In the genomic region with DNA sequence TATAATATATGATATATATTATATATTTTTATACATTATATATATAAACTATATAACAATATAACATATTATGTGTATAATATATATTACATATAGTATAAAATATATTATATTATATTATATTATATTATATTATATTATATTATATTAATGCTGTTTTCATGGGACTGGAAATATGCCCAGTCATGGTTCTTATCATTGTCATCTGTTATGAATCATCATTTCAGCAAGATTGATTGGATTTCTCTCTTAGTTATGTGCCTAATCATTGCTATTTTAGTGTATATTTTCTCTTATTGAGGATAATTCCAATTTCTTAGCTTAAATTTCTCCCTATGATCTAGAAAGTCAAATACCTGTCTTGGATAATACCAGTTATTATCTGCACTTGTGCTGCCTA, we compare ENCODE assay signal across 18 cellular contexts.
"Had no signal": no experiment of that assay in that cellular context is flagged by ENCODE, and none has a peak within 500 bp of the region (broad histone marks: within the 10 kb centered on the region; RNA-seq: fewer than 3 reads in every experiment).

No MANE protein-coding gene starts in this region.

- H3K9me3 ChIP-seq: SJCRH30 had no signal

- H3K27ac ChIP-seq: SJCRH30 had no signal

- DNase-seq: KBM-7; MV-4-11; NCI-H1048; NCI-H1436 treated with DMSO at 0.1 percent for 48 hours; NCI-H1694; NCI-H187 treated with DMSO at 0.1 percent for 48 hours; NCI-H2029 treated with DMSO at 0.1 percent for 48 hours; NCI-H2171; NCI-H526; NCI-H82; NK-92 treated with Interleukin-12 subunit alpha and Interleukin-12 subunit beta, amount 100 ng/mL, for 24 hours; PC-3; SHP77 treated with DMSO at 0.1 percent for 48 hours; SJCRH30; T-helper 1 cell had no signal

- ATAC-seq: Panc1, PC-3, Right ventricle myocardium inferior, SK-N-SH treated with all-trans-retinoic acid at 6 μM for 48 hours had no signal

- H3K36me3 ChIP-seq: SJCRH30 had no signal

- H3K27me3 ChIP-seq: SJCRH30 had no signal

- H3K4me3 ChIP-seq: SJCRH30 had no signal

- H3K4me1 ChIP-seq: SJCRH30 had no signal
